ENCODE assay signal across 8 cellular contexts in the genomic region with DNA sequence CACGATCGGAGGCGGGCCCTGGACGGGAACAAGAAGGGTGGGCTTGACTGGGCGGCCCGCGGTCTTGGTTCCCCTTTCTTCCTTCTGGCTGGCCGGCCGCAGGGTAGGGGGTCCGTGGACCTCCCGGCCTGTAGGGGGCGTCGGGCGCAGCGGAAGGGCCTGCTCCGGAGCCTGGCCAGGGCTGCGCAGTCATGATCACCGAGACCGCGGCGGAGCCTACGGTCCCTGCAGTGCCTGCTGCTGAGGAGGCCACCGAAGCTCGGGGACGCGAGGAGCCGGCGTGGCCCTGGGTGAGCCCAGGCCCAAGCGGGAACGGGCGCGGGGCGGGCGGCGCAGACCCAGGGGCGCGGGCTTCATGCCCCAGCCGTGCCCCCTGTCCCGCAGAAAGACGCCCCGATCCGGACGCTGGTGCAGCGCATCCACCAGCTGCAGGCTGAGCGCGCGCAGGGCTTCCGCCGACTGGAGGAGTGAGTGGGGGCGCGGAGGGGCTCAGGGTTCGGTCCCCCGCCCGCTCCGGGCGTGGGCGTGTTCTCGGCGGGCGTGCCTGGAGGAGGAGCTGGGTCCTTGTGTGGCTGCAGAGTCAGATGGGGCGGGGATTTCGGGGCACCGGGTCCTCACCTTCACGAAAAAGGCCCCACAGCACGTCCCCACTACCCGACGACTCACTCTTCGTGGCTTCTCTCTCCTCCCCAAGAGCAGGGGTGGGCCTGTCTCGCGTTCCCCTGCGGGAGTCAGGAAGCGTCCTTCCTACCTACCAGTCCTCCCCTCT. TPM values are rescaled to one million over a fixed set of nuclear protein-coding genes. Genes with fewer than 3 reads are reported as not detected.
DNase-seq lines count a peak whose midpoint lies in the region; ATAC-seq and TF ChIP-seq lines count a peak whose summit lies in the region.

A gene (plus strand): TSS at position 188 of the 769 bp plus-strand sequence. CDS start 4 bp downstream, at position 192.

- H3K4me1 ChIP-seq in breast epithelium, result peaks cover 0 to 13% of the 10 kb centered on the region in 2 donors
- no peaks in the 10 kb centered on the region for H3K4me1 ChIP-seq in smooth muscle cell (ENCODE audit: low read depth)

- H3K9me3 ChIP-seq in breast epithelium (no peaks in the 10 kb centered on the region), smooth muscle cell (replicated peaks; ENCODE audit: low read depth) (no peaks in the 10 kb centered on the region)

- TF ChIP-seq CTCF in VCaP (conservative IDR thresholded peaks at IDR 0.05) (peak; percentile 96), breast epithelium (IDR thresholded peaks at IDR 0.05) (peak; percentile 71 to 75 (median 72)), smooth muscle cell (IDR thresholded peaks at IDR 0.05; ENCODE audit: borderline replicate concordance, insufficient read depth, poor library complexity, severe bottlenecking) (peak; percentile 79)

- H3K9ac ChIP-seq in smooth muscle cell (ENCODE audit: low read depth), result peak within 1 kb of the TSS; percentile 54

- intact Hi-C loops in breast epithelium (cut with DNase I; ENCODE audit: low total_unique reads), result no loop called here

- peak within 1 kb of the TSS; percentile 64 to 93 (median 87) for H3K4me3 ChIP-seq in breast epithelium
- H3K4me3 ChIP-seq in smooth muscle cell, result peak within 1 kb of the TSS; percentile 95

- peaks cover 33% of the 10 kb centered on the region for H3F3A ChIP-seq in smooth muscle cell (ENCODE audit: low read depth)

- 1% methylated on average over 47 of the region's 72 CpGs for WGBS in smooth muscle cell (ENCODE audit: low lambda C conversion rate)

- H3K36me3 ChIP-seq in breast epithelium (no peaks in the 10 kb centered on the region), smooth muscle cell (ENCODE audit: low read depth) (no peaks in the 10 kb centered on the region)

- DNase-seq in A172 (ENCODE audit: low spot score) (peak; percentile 73), NCI-H2196 (lab: John Stamatoyannopoulos, UW; ENCODE audit: unreplicated experiment) (peak; percentile 78), breast epithelium (ENCODE audit: low spot score in 2 of 2) (peak; percentile 59 to 73), iPS-NIHi7 (ENCODE audit: extremely low spot score) (peak; percentile 78), smooth muscle cell (lab: John Stamatoyannopoulos, UW; ENCODE audit: unreplicated experiment) (peak; percentile 77)

- H2AFZ ChIP-seq in smooth muscle cell (ENCODE audit: low read depth), result peak within 1 kb of the TSS; percentile 87

- no peak for TF ChIP-seq POLR2A in breast epithelium (IDR thresholded peaks at IDR 0.05)

- H3K27me3 ChIP-seq in breast epithelium (no peaks in the 10 kb centered on the region), smooth muscle cell (ENCODE audit: low read depth) (no peaks in the 10 kb centered on the region)

- H3K79me2 ChIP-seq in smooth muscle cell (ENCODE audit: low read depth), result no peaks in the 10 kb centered on the region

- peak within 1 kb of the TSS; percentile 88 for H3K27ac ChIP-seq in VCaP
- H3K27ac ChIP-seq in breast epithelium, result peak within 1 kb of the TSS; percentile 72 to 92
- peak within 1 kb of the TSS; percentile 71 for H3K27ac ChIP-seq in smooth muscle cell (ENCODE audit: low read depth)

- peak within 1 kb of the TSS; percentile 96 for H3K4me2 ChIP-seq in smooth muscle cell

- H4K20me1 ChIP-seq in smooth muscle cell (ENCODE audit: low read depth), result peaks cover 18% of the 10 kb centered on the region

- ATAC-seq in GM18517 (IDR thresholded peaks at IDR 0.05; ENCODE audit: unreplicated experiment), result peak; percentile 79
- ATAC-seq in HG03045 (IDR thresholded peaks at IDR 0.05; ENCODE audit: unreplicated experiment), result peak; percentile 81

RNA-seq across cellular contexts. Expression of the gene that starts here (rescaled TPM):
- 122 and 137 TPM in 2 replicates for total RNA-seq in A172 (2014; rRNA removed; shearing (Covaris generic))
- total RNA-seq in breast epithelium (100 to 1,000 TPM in 2 of 3 donors, 10 to 100 TPM in 1; 99.8 to 117 (median 111) TPM), smooth muscle cell (69.6 and 81.5 TPM in 2 replicates)
- 117 and 141 TPM in 2 replicates for polyA plus RNA-seq in smooth muscle cell

Comparison
In these comparisons a context has a peak if more than half of its experiments do, and no peak if none do; other contexts are left out.
1. Peak in every context shown above with its lines: DNase-seq, ATAC-seq, H3K4me3 ChIP-seq and H3K27ac ChIP-seq.